In the genomic region with DNA sequence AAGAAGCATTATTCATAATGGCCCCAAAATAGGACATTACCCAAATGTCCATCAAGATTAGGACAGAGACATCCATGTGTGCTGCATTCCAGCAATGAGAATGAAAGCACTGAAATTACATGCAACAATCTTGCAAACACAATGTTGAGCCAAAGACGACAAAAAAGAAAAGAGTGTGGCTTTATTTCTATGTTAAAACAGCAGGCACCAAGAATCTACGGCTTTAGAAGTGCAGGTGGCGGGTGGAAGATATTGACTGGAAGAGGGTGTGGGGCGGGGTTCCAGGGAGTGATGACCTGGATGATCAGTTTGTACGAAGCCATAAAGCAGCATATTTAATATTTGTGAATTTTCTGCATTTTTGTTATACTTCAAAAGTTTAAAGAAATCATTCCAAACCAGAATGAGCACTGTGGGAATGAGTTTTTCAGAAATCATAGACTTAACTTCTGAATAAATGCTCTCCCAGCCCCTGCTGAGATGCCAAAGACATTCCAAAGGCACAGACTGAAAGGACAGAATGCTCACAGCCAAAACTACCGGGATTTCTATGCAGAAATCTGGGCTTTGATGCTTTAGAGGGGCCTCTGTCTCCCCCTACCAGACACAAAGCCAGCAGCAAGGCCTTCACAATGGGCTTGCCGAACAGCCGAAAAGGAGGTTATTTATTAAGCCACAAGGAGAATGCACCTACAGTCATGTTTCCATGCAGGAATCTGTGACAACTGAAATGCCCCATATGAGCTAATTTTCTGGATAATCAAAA, we compare ENCODE assay signal across 20 cellular contexts.
DNase-seq lines count a peak whose midpoint lies in the region; ATAC-seq and TF ChIP-seq lines count a peak whose summit lies in the region.
"Had no signal": no experiment of that assay in that cellular context is flagged by ENCODE, and none has a peak within 500 bp of the region (broad histone marks: within the 10 kb centered on the region; RNA-seq: fewer than 3 reads in every experiment).

No MANE protein-coding gene starts in this region.

- H3K18ac ChIP-seq in mesendoderm (ENCODE audit: low read length), result no peak overlapping the region

- H3K27me3 Mint-ChIP-seq in endodermal cell (ENCODE audit: insufficient read depth), result peaks cover 2% of the 10 kb centered on the region
- peaks cover 60% of the 10 kb centered on the region for H3K27me3 Mint-ChIP-seq in type B pancreatic cell

- H3K4me3 ChIP-seq in endodermal cell (ENCODE audit: low read length) (no peak overlapping the region), mesendoderm (ENCODE audit: low read length) (no peak overlapping the region), ovary (no peak overlapping the region)
- H3K4me3 ChIP-seq: BLaER1, colonic mucosa, lower lobe of right lung, thoracic aorta had no signal

- TF ChIP-seq EP300 in ovary (IDR thresholded peaks at IDR 0.05), result no peak

- H3K23ac ChIP-seq in mesendoderm (ENCODE audit: low read length), result no peak overlapping the region

- no peak overlapping the region for H2BK5ac ChIP-seq in mesendoderm (ENCODE audit: low read length)

- H2BK120ac ChIP-seq in mesendoderm (ENCODE audit: low read depth, low read length), result peak overlapping the region; percentile 36

- H3K4me3 Mint-ChIP-seq in endodermal cell, result no peak overlapping the region
- no peak overlapping the region for H3K4me3 Mint-ChIP-seq in type B pancreatic cell
- H3K4me3 Mint-ChIP-seq: naive B cell had no signal

- H3K9me3 Mint-ChIP-seq in endodermal cell, result no peaks in the 10 kb centered on the region
- no peaks in the 10 kb centered on the region for H3K9me3 Mint-ChIP-seq in type B pancreatic cell

- H3K9me3 ChIP-seq in endodermal cell (ENCODE audit: control insufficient read depth, low read length), result no peaks in the 10 kb centered on the region
- H3K9me3 ChIP-seq in ovary, result no peaks in the 10 kb centered on the region
- H3K9me3 ChIP-seq: BLaER1, colonic mucosa, lower lobe of right lung, thoracic aorta had no signal

- no peaks in the 10 kb centered on the region for H3K79me2 ChIP-seq in mesendoderm (ENCODE audit: control insufficient read depth, insufficient read depth, low read length)

- TF ChIP-seq POLR2A in ovary (IDR thresholded peaks at IDR 0.05), result no peak

- H3K4me2 ChIP-seq in mesendoderm (ENCODE audit: low read length), result no peak overlapping the region
- H3K4me2 ChIP-seq: BLaER1 had no signal

- H2BK15ac ChIP-seq in mesendoderm (replicated peaks; ENCODE audit: low read depth), result no peak overlapping the region

- peak; percentile 86 for TF ChIP-seq CTCF in endodermal cell (conservative IDR thresholded peaks at IDR 0.05)
- peak; percentile 62 for TF ChIP-seq CTCF in type B pancreatic cell (conservative IDR thresholded peaks at IDR 0.05)
- no peak for TF ChIP-seq CTCF in ovary (IDR thresholded peaks at IDR 0.05)

- no peak overlapping the region for H3K4ac ChIP-seq in mesendoderm (ENCODE audit: low read depth, low read length)

- H3K4me1 Mint-ChIP-seq in endodermal cell, result peaks cover 62% of the 10 kb centered on the region
- H3K4me1 Mint-ChIP-seq in type B pancreatic cell (ENCODE audit: unreplicated experiment), result no peaks in the 10 kb centered on the region
- H3K4me1 Mint-ChIP-seq: naive B cell had no signal

- no peaks in the 10 kb centered on the region for H3K79me1 ChIP-seq in mesendoderm (ENCODE audit: low read length)

- H3K27ac ChIP-seq in endodermal cell (ENCODE audit: low read depth, low read length), result peak overlapping the region; percentile 88
- no peak overlapping the region for H3K27ac ChIP-seq in mesendoderm (ENCODE audit: low read depth, low read length)
- no peak overlapping the region for H3K27ac ChIP-seq in ovary
- H3K27ac ChIP-seq: BLaER1, colonic mucosa, lower lobe of right lung, thoracic aorta had no signal

- peak; percentile 3 for DNase-seq in NCI-H748 (lab: John Stamatoyannopoulos, UW; ENCODE audit: unreplicated experiment)
- no peak for DNase-seq in NCI-H748 treated with DMSO at 0.1 percent for 48 hours (lab: John Stamatoyannopoulos, UW)
- peak; percentile 81 for DNase-seq in endodermal cell
- DNase-seq in mesendoderm, result peak; percentile 88
- no peak for DNase-seq in type B pancreatic cell (ENCODE audit: extremely low spot score, unreplicated experiment)
- DNase-seq in T-helper 9 cell, result no peak
- DNase-seq in ovary, result no peak
- DNase-seq: 8988T; activated CD4-positive, alpha-beta T cell treated with anti-CD3 and anti-CD28 coated beads, Interleukin-2, amount 50 U/mL, for 1 hour; activated naive CD4-positive, alpha-beta T cell treated with Interleukin-2 at 50 U/mL for 16 hours; colonic mucosa; foreskin fibroblast; GDM1; lower lobe of right lung; naive B cell; NCI-H1694; stimulated activated CD4-positive, alpha-beta T cell treated with anti-CD3 and anti-CD28 coated beads, Interleukin-12 subunit alpha, Interleukin-12 subunit beta, amount 100 ng/mL, for 4 hours had no signal

- H4K8ac ChIP-seq in mesendoderm (ENCODE audit: low read depth, low read length), result no peak overlapping the region

- 43 to 57% methylated on average over 4 to 7 of the region's 8 CpGs for WGBS in endodermal cell (ENCODE audit: insufficient coverage in 1 of 2, insufficient read length in 1 of 2), 2 experiments
- no CpG with 5 or more reads among the region's 8 CpGs for WGBS in mesendoderm (ENCODE audit: extremely low coverage, insufficient coverage, low lambda C conversion rate)
- WGBS in ovary, 3 donors, result 48 to 52% (median 49%) methylated on average over 8 of the region's 8 CpGs

- intact Hi-C loops in ovary (cut with DNase I), result no loop called here

- H3K9ac ChIP-seq in endodermal cell (ENCODE audit: extremely low read depth, low read length, poor library complexity, severe bottlenecking), result no peak overlapping the region
- H3K9ac ChIP-seq in mesendoderm (ENCODE audit: low read length), result no peak overlapping the region
- H3K9ac ChIP-seq: BLaER1 had no signal

- no peaks in the 10 kb centered on the region for H3K36me3 ChIP-seq in endodermal cell (ENCODE audit: control insufficient read depth, insufficient read depth, low read length)
- no peaks in the 10 kb centered on the region for H3K36me3 ChIP-seq in mesendoderm (ENCODE audit: control insufficient read depth, insufficient read depth, low read length)
- no peaks in the 10 kb centered on the region for H3K36me3 ChIP-seq in ovary
- H3K36me3 ChIP-seq: BLaER1, colonic mucosa, lower lobe of right lung, thoracic aorta had no signal

- H3K56ac ChIP-seq in mesendoderm (ENCODE audit: low read length), result no peak overlapping the region

- H3K36me3 Mint-ChIP-seq in endodermal cell (ENCODE audit: low read depth) (no peaks in the 10 kb centered on the region), type B pancreatic cell (no peaks in the 10 kb centered on the region)
- H3K36me3 Mint-ChIP-seq: naive B cell had no signal

- H3K4me1 ChIP-seq in endodermal cell (ENCODE audit: control insufficient read depth, insufficient read depth, low read length) (peaks cover 25% of the 10 kb centered on the region), mesendoderm (ENCODE audit: control insufficient read depth, low read depth, low read length) (peaks cover 4% of the 10 kb centered on the region), ovary (ENCODE audit: insufficient read depth) (no peaks in the 10 kb centered on the region)
- H3K4me1 ChIP-seq: BLaER1, colonic mucosa, lower lobe of right lung had no signal

- no peak overlapping the region for H2AK5ac ChIP-seq in mesendoderm (ENCODE audit: low read length)

- no peak overlapping the region for H3K27ac Mint-ChIP-seq in endodermal cell
- H3K27ac Mint-ChIP-seq in type B pancreatic cell, result no peak overlapping the region

- no peak overlapping the region for H4K5ac ChIP-seq in mesendoderm (ENCODE audit: low read length)

- H3K27me3 ChIP-seq in endodermal cell (ENCODE audit: control insufficient read depth, insufficient read depth, low read length, poor library complexity, severe bottlenecking) (no peaks in the 10 kb centered on the region), mesendoderm (ENCODE audit: insufficient read depth, low read length, poor library complexity) (no peaks in the 10 kb centered on the region), ovary (no peaks in the 10 kb centered on the region)
- H3K27me3 ChIP-seq: BLaER1, colonic mucosa had no signal

- no peak for ATAC-seq in HG03378 (IDR thresholded peaks at IDR 0.05; ENCODE audit: unreplicated experiment)
- ATAC-seq: lower lobe of right lung had no signal

Comparison
In these comparisons a context has a peak if more than half of its experiments do, and no peak if none do; other contexts are left out.
1. DNase-seq: peak in NCI-H748 (single experiment), endodermal cell (single experiment) and mesendoderm (single experiment); none in NCI-H748 treated with DMSO at 0.1 percent for 48 hours (single experiment), type B pancreatic cell (single experiment), T-helper 9 cell (single experiment) and ovary (0 of 5).
2. CTCF ChIP-seq: peak in endodermal cell (single experiment) and type B pancreatic cell (single experiment); none in ovary (0 of 3).